In the genomic region with DNA sequence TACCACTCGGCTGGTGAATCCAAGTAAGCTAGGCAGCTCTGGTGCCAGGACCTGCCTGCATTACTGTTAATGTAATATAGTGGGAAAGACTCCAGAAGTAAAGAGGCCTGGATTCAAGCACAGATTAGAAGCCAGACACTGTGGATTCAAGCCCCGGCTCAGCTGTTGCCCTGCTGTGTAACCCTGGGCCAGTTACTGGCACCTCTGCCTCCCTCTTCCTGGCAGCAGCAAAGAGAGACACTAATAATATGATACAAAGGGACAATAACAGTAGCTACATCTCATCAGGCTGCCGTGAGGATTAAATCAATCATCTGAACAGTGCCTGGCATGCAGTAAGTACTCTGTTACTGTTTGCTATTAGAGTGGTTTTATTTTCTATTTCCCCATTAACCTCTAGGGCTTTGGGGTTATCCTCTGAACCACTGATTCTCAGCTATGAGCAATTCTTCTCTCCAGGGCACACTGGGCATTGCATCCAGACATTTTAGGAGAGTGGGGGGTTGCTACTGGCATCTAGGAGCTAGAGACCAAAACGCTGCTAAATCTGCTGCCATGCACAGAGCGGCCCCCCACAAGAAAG, we compare ENCODE assay signal across 11 cellular contexts.
A peak's percentile ranks its signal among the peaks of the same experiment; 100 is the strongest.
DNase-seq lines count a peak whose midpoint lies in the region; ATAC-seq and TF ChIP-seq lines count a peak whose summit lies in the region.
"Had no signal": no experiment of that assay in that cellular context is flagged by ENCODE, and none has a peak within 500 bp of the region (broad histone marks: within the 10 kb centered on the region; RNA-seq: fewer than 3 reads in every experiment).

No MANE protein-coding gene starts in this region.

- H3K4me3 ChIP-seq in left ventricle myocardium inferior = no peak overlapping the region
- no peak overlapping the region for H3K4me3 ChIP-seq in stomach
- H3K4me3 ChIP-seq: uterus had no signal

- no peaks in the 10 kb centered on the region for H3K9me3 ChIP-seq in left ventricle myocardium inferior (replicated peaks)
- no peaks in the 10 kb centered on the region for H3K9me3 ChIP-seq in stomach
- H3K9me3 ChIP-seq: uterus had no signal

- CTCF ChIA-PET in RWPE1 (lab: Yijun Ruan, JAX) = interaction anchor here (1.3 to 1.8 kb wide), 3 partner anchors 9 to 120 kb away, joined by 3 to 12 read pairs (median 7); no protein-coding TSS in a partner anchor

- TF ChIP-seq CTCF in RWPE1 (conservative IDR thresholded peaks at IDR 0.05; ENCODE audit: low read depth) (no peak), left ventricle myocardium inferior (IDR thresholded peaks at IDR 0.05; ENCODE audit: borderline replicate concordance) (no peak), stomach (IDR thresholded peaks at IDR 0.05) (no peak), foreskin keratinocyte (conservative IDR thresholded peaks at IDR 0.05) (no peak)

- H3K27me3 ChIP-seq in left ventricle myocardium inferior (ENCODE audit: low read depth) (no peaks in the 10 kb centered on the region), stomach (no peaks in the 10 kb centered on the region), foreskin keratinocyte (no peaks in the 10 kb centered on the region)
- H3K27me3 ChIP-seq: uterus had no signal

- intact Hi-C loops in left ventricle myocardium inferior (cut with micrococcal nuclease) (no loop called here), stomach (cut with DNase I; ENCODE audit: low total_unique reads) (loop anchor here (10.0 kb wide), 1 partner anchor 361 kb away; no protein-coding TSS in a partner anchor)

- ATAC-seq in foreskin keratinocyte = no peak

- no peak for TF ChIP-seq POLR2A in stomach (IDR thresholded peaks at IDR 0.05)

- H3K27ac ChIP-seq in RWPE1 (peak overlapping the region; percentile 29), left ventricle myocardium inferior (replicated peaks) (peak overlapping the region; percentile 16), stomach (peak overlapping the region in 3 of 5 donors; percentile 33 to 52 (median 44)), foreskin keratinocyte (no peak overlapping the region)
- H3K27ac ChIP-seq: uterus had no signal

- POLR2A ChIA-PET in RWPE1 (lab: Yijun Ruan, JAX; ENCODE audit: low non-redundant PET) = no interaction called here

- peaks cover 36% of the 10 kb centered on the region for H3K36me3 ChIP-seq in left ventricle myocardium inferior
- H3K36me3 ChIP-seq in stomach = peaks cover 19 to 92% (median 90%) of the 10 kb centered on the region in 4 donors
- H3K36me3 ChIP-seq: uterus had no signal

- WGBS in stomach, 5 donors = 50 to 69% (median 61%) methylated on average over 5 of the region's 5 CpGs

- DNase-seq in NCI-H2196 (lab: John Stamatoyannopoulos, UW; ENCODE audit: unreplicated experiment) (peak; percentile 11), NCI-H2196 treated with DMSO at 0.1 percent for 48 hours (lab: John Stamatoyannopoulos, UW; ENCODE audit: unreplicated experiment) (no peak), RWPE1 (ENCODE audit: low spot score) (no peak), left ventricle myocardium inferior (no peak), stomach (no peak), mesenteric fat pad (ENCODE audit: low spot score) (no peak), foreskin keratinocyte (no peak), epidermal melanocyte (ENCODE audit: insufficient read length, low spot score) (no peak)
- DNase-seq: activated T-cell treated with anti-CD3 and anti-CD28 coated beads, Interleukin-2, amount 50 U/mL, for 48 hours; GF-D8; uterus had no signal

- TF ChIP-seq EP300 in stomach (IDR thresholded peaks at IDR 0.05) = no peak

- H3K4me1 ChIP-seq in left ventricle myocardium inferior = peaks cover 59% of the 10 kb centered on the region
- peaks cover 14 to 37% (median 28%) of the 10 kb centered on the region in 4 donors for H3K4me1 ChIP-seq in stomach
- H3K4me1 ChIP-seq in foreskin keratinocyte = no peaks in the 10 kb centered on the region
- H3K4me1 ChIP-seq: uterus had no signal
